1 cellular context compared by ENCODE assay signal in the genomic region with DNA sequence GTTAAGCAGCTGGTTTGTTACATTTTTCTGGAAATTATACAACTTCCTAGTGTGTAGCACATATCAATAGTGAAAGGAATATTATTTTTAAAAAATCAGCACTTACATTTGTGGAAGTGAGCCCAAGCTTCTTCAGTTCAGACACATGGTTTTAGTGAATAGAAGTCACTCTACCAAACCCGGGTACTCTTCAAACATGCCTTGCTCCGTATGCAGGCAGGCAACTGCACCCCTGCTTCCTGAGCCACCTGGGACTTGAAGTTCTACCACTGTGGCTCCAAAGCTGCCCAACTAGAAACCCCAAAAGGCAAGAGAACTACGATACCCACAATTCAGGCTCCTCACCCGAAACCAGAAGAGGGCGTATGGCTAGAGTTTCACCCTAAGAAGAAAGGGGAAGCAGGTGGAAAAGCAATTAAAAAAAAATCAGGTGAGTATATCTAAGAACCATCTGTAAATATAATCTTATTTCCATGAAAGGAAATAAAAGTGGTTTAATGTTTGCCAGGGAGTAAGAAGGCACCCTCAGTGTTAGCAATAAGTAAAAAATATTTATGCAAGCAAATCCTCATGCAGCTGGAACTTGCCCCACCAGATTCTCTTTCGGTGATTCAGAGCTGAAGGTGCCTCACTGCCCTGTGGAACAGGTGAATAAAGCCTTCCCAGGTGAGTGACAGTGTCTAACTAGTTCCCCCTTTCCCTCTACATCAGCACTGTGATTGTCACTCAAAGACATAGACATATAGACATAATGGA.
TF ChIP-seq lines count a peak whose summit lies in the region.

A gene with protein sequence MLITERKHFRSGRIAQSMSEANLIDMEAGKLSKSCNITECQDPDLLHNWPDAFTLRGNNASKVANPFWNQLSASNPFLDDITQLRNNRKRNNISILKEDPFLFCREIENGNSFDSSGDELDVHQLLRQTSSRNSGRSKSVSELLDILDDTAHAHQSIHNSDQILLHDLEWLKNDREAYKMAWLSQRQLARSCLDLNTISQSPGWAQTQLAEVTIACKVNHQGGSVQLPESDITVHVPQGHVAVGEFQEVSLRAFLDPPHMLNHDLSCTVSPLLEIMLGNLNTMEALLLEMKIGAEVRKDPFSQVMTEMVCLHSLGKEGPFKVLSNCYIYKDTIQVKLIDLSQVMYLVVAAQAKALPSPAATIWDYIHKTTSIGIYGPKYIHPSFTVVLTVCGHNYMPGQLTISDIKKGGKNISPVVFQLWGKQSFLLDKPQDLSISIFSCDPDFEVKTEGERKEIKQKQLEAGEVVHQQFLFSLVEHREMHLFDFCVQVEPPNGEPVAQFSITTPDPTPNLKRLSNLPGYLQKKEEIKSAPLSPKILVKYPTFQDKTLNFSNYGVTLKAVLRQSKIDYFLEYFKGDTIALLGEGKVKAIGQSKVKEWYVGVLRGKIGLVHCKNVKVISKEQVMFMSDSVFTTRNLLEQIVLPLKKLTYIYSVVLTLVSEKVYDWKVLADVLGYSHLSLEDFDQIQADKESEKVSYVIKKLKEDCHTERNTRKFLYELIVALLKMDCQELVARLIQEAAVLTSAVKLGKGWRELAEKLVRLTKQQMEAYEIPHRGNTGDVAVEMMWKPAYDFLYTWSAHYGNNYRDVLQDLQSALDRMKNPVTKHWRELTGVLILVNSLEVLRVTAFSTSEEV (minus strand): TSS at position 192 of the 756 bp plus-strand sequence. CDS start 55,522 bp downstream, outside the sequence.

TF ChIP-seq in GM12878, 131 proteins besides CTCF, POLR2A, EP300 and RAD21 (continues in another document):
- TF ChIP-seq POU2F2 (IDR thresholded peaks at IDR 0.05; ENCODE audit: borderline replicate concordance, low read depth, low read length): peak; percentile 84; the same call in 2 of the 3 replicates
- TF ChIP-seq TCF12 (IDR thresholded peaks at IDR 0.05; ENCODE audit: low read depth, low read length): peak; percentile 70
- peak; percentile 71 for TF ChIP-seq CHD2 (IDR thresholded peaks at IDR 0.05; ENCODE audit: borderline replicate concordance, low read depth, low read length)
- TF ChIP-seq MYB (IDR thresholded peaks at IDR 0.05; ENCODE audit: borderline replicate concordance, low read depth, low read length): no peak
- TF ChIP-seq ASH2L (IDR thresholded peaks at IDR 0.05; ENCODE audit: borderline replicate concordance, low read depth): no peak
- TF ChIP-seq EED (IDR thresholded peaks at IDR 0.05; ENCODE audit: low read depth): peak; percentile 58; the same call in 1 of the 2 replicates
- TF ChIP-seq POLR2AphosphoS5 (IDR thresholded peaks at IDR 0.05; ENCODE audit: low read length): peak; percentile 84
- TF ChIP-seq, protein P1, sequence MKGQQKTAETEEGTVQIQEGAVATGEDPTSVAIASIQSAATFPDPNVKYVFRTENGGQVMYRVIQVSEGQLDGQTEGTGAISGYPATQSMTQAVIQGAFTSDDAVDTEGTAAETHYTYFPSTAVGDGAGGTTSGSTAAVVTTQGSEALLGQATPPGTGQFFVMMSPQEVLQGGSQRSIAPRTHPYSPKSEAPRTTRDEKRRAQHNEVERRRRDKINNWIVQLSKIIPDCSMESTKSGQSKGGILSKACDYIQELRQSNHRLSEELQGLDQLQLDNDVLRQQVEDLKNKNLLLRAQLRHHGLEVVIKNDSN (IDR thresholded peaks at IDR 0.05; ENCODE audit: borderline replicate concordance, extremely low read length, insufficient read depth, low read depth, low read length): no peak
- TF ChIP-seq, protein P2, sequence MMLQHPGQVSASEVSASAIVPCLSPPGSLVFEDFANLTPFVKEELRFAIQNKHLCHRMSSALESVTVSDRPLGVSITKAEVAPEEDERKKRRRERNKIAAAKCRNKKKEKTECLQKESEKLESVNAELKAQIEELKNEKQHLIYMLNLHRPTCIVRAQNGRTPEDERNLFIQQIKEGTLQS (IDR thresholded peaks at IDR 0.05; ENCODE audit: borderline replicate concordance, extremely low read depth, low read depth, low read length): peak; percentile 50; the same call in 1 of the 2 replicates
- TF ChIP-seq TARDBP (IDR thresholded peaks at IDR 0.05; ENCODE audit: borderline replicate concordance): peak; percentile 87
- no peak; the same call in 1 of the 2 replicates for TF ChIP-seq CBFB (IDR thresholded peaks at IDR 0.05; ENCODE audit: low read depth)
- peak; percentile 67; the same call in 1 of the 2 replicates for TF ChIP-seq SPI1 (IDR thresholded peaks at IDR 0.05; ENCODE audit: borderline replicate concordance, insufficient read depth, low read depth, low read length)
- TF ChIP-seq, protein P3, sequence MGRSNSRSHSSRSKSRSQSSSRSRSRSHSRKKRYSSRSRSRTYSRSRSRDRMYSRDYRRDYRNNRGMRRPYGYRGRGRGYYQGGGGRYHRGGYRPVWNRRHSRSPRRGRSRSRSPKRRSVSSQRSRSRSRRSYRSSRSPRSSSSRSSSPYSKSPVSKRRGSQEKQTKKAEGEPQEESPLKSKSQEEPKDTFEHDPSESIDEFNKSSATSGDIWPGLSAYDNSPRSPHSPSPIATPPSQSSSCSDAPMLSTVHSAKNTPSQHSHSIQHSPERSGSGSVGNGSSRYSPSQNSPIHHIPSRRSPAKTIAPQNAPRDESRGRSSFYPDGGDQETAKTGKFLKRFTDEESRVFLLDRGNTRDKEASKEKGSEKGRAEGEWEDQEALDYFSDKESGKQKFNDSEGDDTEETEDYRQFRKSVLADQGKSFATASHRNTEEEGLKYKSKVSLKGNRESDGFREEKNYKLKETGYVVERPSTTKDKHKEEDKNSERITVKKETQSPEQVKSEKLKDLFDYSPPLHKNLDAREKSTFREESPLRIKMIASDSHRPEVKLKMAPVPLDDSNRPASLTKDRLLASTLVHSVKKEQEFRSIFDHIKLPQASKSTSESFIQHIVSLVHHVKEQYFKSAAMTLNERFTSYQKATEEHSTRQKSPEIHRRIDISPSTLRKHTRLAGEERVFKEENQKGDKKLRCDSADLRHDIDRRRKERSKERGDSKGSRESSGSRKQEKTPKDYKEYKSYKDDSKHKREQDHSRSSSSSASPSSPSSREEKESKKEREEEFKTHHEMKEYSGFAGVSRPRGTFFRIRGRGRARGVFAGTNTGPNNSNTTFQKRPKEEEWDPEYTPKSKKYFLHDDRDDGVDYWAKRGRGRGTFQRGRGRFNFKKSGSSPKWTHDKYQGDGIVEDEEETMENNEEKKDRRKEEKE (IDR thresholded peaks at IDR 0.05): no peak
- TF ChIP-seq SMAD1 (IDR thresholded peaks at IDR 0.05; ENCODE audit: low read depth, partially characterized antibody): peak; percentile 73
- TF ChIP-seq CHD4 (IDR thresholded peaks at IDR 0.05): no peak
- no peak for TF ChIP-seq TCF3 (IDR thresholded peaks at IDR 0.05; ENCODE audit: borderline replicate concordance, insufficient read depth, low read depth, low read length)
- TF ChIP-seq, protein P4, sequence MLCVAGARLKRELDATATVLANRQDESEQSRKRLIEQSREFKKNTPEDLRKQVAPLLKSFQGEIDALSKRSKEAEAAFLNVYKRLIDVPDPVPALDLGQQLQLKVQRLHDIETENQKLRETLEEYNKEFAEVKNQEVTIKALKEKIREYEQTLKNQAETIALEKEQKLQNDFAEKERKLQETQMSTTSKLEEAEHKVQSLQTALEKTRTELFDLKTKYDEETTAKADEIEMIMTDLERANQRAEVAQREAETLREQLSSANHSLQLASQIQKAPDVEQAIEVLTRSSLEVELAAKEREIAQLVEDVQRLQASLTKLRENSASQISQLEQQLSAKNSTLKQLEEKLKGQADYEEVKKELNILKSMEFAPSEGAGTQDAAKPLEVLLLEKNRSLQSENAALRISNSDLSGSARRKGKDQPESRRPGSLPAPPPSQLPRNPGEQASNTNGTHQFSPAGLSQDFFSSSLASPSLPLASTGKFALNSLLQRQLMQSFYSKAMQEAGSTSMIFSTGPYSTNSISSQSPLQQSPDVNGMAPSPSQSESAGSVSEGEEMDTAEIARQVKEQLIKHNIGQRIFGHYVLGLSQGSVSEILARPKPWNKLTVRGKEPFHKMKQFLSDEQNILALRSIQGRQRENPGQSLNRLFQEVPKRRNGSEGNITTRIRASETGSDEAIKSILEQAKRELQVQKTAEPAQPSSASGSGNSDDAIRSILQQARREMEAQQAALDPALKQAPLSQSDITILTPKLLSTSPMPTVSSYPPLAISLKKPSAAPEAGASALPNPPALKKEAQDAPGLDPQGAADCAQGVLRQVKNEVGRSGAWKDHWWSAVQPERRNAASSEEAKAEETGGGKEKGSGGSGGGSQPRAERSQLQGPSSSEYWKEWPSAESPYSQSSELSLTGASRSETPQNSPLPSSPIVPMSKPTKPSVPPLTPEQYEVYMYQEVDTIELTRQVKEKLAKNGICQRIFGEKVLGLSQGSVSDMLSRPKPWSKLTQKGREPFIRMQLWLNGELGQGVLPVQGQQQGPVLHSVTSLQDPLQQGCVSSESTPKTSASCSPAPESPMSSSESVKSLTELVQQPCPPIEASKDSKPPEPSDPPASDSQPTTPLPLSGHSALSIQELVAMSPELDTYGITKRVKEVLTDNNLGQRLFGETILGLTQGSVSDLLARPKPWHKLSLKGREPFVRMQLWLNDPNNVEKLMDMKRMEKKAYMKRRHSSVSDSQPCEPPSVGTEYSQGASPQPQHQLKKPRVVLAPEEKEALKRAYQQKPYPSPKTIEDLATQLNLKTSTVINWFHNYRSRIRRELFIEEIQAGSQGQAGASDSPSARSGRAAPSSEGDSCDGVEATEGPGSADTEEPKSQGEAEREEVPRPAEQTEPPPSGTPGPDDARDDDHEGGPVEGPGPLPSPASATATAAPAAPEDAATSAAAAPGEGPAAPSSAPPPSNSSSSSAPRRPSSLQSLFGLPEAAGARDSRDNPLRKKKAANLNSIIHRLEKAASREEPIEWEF (IDR thresholded peaks at IDR 0.05; ENCODE audit: insufficient replicate concordance, low read depth, low read length): no peak
- peak; percentile 82 for TF ChIP-seq SREBF1 (IDR thresholded peaks at IDR 0.05; ENCODE audit: low read length)
- TF ChIP-seq, protein P5, sequence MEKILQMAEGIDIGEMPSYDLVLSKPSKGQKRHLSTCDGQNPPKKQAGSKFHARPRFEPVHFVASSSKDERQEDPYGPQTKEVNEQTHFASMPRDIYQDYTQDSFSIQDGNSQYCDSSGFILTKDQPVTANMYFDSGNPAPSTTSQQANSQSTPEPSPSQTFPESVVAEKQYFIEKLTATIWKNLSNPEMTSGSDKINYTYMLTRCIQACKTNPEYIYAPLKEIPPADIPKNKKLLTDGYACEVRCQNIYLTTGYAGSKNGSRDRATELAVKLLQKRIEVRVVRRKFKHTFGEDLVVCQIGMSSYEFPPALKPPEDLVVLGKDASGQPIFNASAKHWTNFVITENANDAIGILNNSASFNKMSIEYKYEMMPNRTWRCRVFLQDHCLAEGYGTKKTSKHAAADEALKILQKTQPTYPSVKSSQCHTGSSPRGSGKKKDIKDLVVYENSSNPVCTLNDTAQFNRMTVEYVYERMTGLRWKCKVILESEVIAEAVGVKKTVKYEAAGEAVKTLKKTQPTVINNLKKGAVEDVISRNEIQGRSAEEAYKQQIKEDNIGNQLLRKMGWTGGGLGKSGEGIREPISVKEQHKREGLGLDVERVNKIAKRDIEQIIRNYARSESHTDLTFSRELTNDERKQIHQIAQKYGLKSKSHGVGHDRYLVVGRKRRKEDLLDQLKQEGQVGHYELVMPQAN (conservative IDR thresholded peaks at IDR 0.05): peak; percentile 51; the same call in 1 of the 2 replicates
- no peak for TF ChIP-seq KDM1A (IDR thresholded peaks at IDR 0.05; ENCODE audit: borderline replicate concordance)
- TF ChIP-seq ETV6 (conservative IDR thresholded peaks at IDR 0.05 in 1 of 2, IDR thresholded peaks at IDR 0.05 in 1 of 2; ENCODE audit: borderline replicate concordance in 1 of 2, low read depth in 1 of 2): peak in 1 of 2 experiments; percentile 73; a peak in 1 of 4 replicates
- TF ChIP-seq, protein P6, sequence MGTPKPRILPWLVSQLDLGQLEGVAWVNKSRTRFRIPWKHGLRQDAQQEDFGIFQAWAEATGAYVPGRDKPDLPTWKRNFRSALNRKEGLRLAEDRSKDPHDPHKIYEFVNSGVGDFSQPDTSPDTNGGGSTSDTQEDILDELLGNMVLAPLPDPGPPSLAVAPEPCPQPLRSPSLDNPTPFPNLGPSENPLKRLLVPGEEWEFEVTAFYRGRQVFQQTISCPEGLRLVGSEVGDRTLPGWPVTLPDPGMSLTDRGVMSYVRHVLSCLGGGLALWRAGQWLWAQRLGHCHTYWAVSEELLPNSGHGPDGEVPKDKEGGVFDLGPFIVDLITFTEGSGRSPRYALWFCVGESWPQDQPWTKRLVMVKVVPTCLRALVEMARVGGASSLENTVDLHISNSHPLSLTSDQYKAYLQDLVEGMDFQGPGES (IDR thresholded peaks at IDR 0.05): no peak
- peak; percentile 50 for TF ChIP-seq YY1 (IDR thresholded peaks at IDR 0.05; ENCODE audit: low read depth, low read length)
- TF ChIP-seq IKZF1 (conservative IDR thresholded peaks at IDR 0.05): peak; percentile 94
- no peak for TF ChIP-seq BRCA1 (IDR thresholded peaks at IDR 0.05; ENCODE audit: low read depth, low read length)
- TF ChIP-seq NR2C1 (IDR thresholded peaks at IDR 0.05): peak; percentile 63
- TF ChIP-seq GATAD2B (conservative IDR thresholded peaks at IDR 0.05; ENCODE audit: low read depth): peak; percentile 53; the same call in 1 of the 2 replicates
- TF ChIP-seq TBL1XR1 (IDR thresholded peaks at IDR 0.05; ENCODE audit: low read depth, low read length): 0 out of 2 replicates have a peak, but pooled peaks have one; percentile 60
- peak; percentile 81 for TF ChIP-seq RUNX3 (IDR thresholded peaks at IDR 0.05; ENCODE audit: low read length)
- TF ChIP-seq, protein P7, sequence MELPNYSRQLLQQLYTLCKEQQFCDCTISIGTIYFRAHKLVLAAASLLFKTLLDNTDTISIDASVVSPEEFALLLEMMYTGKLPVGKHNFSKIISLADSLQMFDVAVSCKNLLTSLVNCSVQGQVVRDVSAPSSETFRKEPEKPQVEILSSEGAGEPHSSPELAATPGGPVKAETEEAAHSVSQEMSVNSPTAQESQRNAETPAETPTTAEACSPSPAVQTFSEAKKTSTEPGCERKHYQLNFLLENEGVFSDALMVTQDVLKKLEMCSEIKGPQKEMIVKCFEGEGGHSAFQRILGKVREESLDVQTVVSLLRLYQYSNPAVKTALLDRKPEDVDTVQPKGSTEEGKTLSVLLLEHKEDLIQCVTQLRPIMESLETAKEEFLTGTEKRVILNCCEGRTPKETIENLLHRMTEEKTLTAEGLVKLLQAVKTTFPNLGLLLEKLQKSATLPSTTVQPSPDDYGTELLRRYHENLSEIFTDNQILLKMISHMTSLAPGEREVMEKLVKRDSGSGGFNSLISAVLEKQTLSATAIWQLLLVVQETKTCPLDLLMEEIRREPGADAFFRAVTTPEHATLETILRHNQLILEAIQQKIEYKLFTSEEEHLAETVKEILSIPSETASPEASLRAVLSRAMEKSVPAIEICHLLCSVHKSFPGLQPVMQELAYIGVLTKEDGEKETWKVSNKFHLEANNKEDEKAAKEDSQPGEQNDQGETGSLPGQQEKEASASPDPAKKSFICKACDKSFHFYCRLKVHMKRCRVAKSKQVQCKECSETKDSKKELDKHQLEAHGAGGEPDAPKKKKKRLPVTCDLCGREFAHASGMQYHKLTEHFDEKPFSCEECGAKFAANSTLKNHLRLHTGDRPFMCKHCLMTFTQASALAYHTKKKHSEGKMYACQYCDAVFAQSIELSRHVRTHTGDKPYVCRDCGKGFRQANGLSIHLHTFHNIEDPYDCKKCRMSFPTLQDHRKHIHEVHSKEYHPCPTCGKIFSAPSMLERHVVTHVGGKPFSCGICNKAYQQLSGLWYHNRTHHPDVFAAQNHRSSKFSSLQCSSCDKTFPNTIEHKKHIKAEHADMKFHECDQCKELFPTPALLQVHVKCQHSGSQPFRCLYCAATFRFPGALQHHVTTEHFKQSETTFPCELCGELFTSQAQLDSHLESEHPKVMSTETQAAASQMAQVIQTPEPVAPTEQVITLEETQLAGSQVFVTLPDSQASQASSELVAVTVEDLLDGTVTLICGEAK (IDR thresholded peaks at IDR 0.05; ENCODE audit: borderline replicate concordance): no peak; the same call in 1 of the 2 replicates
